In the genomic region with DNA sequence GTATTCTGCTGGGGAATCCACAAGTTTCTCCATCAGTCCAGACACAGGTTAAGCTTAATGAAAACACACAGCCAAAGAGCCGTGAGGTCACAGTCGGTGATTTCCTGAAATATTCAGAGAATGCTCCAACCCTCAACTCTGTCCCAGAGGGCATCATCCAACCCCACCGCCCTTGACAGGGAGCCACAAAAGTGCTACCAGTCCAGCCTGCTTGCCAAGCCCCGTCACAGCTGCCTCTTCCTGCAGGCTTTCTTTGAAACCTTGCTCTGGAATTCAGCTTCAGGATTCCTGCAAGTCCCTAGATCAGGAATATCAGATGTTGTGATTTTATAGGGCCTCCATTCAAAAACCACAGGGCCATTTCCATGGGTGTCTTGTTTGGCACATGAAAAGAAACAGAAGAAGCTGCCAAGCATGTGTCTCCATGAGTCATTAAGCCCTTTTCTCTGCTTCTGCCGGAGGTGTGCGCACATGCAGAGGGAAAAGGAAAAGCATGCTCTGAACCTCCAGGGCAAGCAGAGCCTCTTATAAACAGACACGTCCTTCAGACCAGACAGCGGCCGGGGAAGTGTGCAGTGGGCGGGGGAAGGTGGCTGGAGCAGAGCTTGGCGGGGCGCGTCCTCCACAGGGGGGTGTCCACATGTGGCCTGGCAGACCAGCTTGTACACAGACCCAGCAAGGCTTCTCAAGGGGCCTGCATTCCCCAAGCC, we compare ENCODE assay signal across 8 cellular contexts.
DNase-seq lines count a peak whose midpoint lies in the region; ATAC-seq and TF ChIP-seq lines count a peak whose summit lies in the region.

No MANE protein-coding gene starts in this region.

- no peaks in the 10 kb centered on the region for H3K27me3 ChIP-seq in CD4-positive, CD25-positive, alpha-beta regulatory T cell (ENCODE audit: control insufficient read depth, insufficient read depth, low read length)
- H3K27me3 ChIP-seq in brain microvascular endothelial cell (replicated peaks) = no peaks in the 10 kb centered on the region
- H3K27me3 ChIP-seq in mesendoderm (ENCODE audit: insufficient read depth, low read length, poor library complexity) = no peaks in the 10 kb centered on the region
- no peaks in the 10 kb centered on the region for H3K27me3 ChIP-seq in upper lobe of right lung

- H3K27me3 Mint-ChIP-seq in CD4-positive, CD25-positive, alpha-beta regulatory T cell = no peaks in the 10 kb centered on the region

- H3K9me3 Mint-ChIP-seq in CD4-positive, CD25-positive, alpha-beta regulatory T cell = peaks cover 0 to 14% (median 1%) of the 10 kb centered on the region in 7 donors

- in situ Hi-C loops in brain microvascular endothelial cell (cut with HindIII; ENCODE audit: low pct_ligation_motif_present, low sequenced_read_pairs) = no loop called here

- peaks cover 20 to 66% (median 35%) of the 10 kb centered on the region in 4 donors for H3K4me1 Mint-ChIP-seq in CD4-positive, CD25-positive, alpha-beta regulatory T cell

- no peak overlapping the region for H4K5ac ChIP-seq in mesendoderm (ENCODE audit: low read length)

- H3K4me3 ChIP-seq in CD4-positive, CD25-positive, alpha-beta regulatory T cell (ENCODE audit: low read depth, low read length) = no peak overlapping the region
- H3K4me3 ChIP-seq in brain microvascular endothelial cell (ENCODE audit: low read depth, low read length) (no peak overlapping the region), mesendoderm (ENCODE audit: low read length) (no peak overlapping the region), upper lobe of right lung (no peak overlapping the region)

- no peak overlapping the region for H3K4ac ChIP-seq in mesendoderm (ENCODE audit: low read depth, low read length)

- peak overlapping the region in 2 of 4 donors; percentile 54 to 80 for H3K4me3 Mint-ChIP-seq in CD4-positive, CD25-positive, alpha-beta regulatory T cell

- peaks cover 7% of the 10 kb centered on the region for H3K36me3 Mint-ChIP-seq in CD4-positive, CD25-positive, alpha-beta regulatory T cell

- no peaks in the 10 kb centered on the region for H3K79me2 ChIP-seq in mesendoderm (ENCODE audit: control insufficient read depth, insufficient read depth, low read length)

- no peaks in the 10 kb centered on the region for H3K36me3 ChIP-seq in CD4-positive, CD25-positive, alpha-beta regulatory T cell (ENCODE audit: control insufficient read depth, insufficient read depth, low read length)
- H3K36me3 ChIP-seq in brain microvascular endothelial cell (replicated peaks) = no peaks in the 10 kb centered on the region
- no peaks in the 10 kb centered on the region for H3K36me3 ChIP-seq in mesendoderm (ENCODE audit: control insufficient read depth, insufficient read depth, low read length)
- no peaks in the 10 kb centered on the region for H3K36me3 ChIP-seq in upper lobe of right lung

- no peak overlapping the region for H3K4me2 ChIP-seq in mesendoderm (ENCODE audit: low read length)

- no peak overlapping the region for H3K9ac ChIP-seq in mesendoderm (ENCODE audit: low read length)

- H4K8ac ChIP-seq in mesendoderm (ENCODE audit: low read depth, low read length) = no peak overlapping the region

- WGBS in mesendoderm (ENCODE audit: extremely low coverage, insufficient coverage, low lambda C conversion rate) = no CpG with 5 or more reads among the region's 13 CpGs

- intact Hi-C loops in upper lobe of right lung (cut with DNase I) = no loop called here

- no peak for TF ChIP-seq EP300 in Ishikawa (IDR thresholded peaks at IDR 0.05; ENCODE audit: borderline replicate concordance)

- no peak overlapping the region for H3K27ac ChIP-seq in CD4-positive, CD25-positive, alpha-beta regulatory T cell (ENCODE audit: insufficient read depth, low read length, poor library complexity, severe bottlenecking)
- H3K27ac ChIP-seq in brain microvascular endothelial cell (peak overlapping the region; percentile 81), mesendoderm (ENCODE audit: low read depth, low read length) (peak overlapping the region; percentile 13), upper lobe of right lung (no peak overlapping the region)

- H2BK120ac ChIP-seq in mesendoderm (ENCODE audit: low read depth, low read length) = no peak overlapping the region

- H3K23ac ChIP-seq in mesendoderm (ENCODE audit: low read length) = peak overlapping the region; percentile 37

- H3K79me1 ChIP-seq in mesendoderm (ENCODE audit: low read length) = no peaks in the 10 kb centered on the region

- no peak for DNase-seq in CD4-positive, CD25-positive, alpha-beta regulatory T cell
- peak; percentile 88 for DNase-seq in brain microvascular endothelial cell
- peak; percentile 91 for DNase-seq in mesendoderm
- no peak for DNase-seq in upper lobe of right lung
- no peak for DNase-seq in hippocampal formation (lab: John Stamatoyannopoulos, UW)
- DNase-seq in effector CD8-positive, alpha-beta T cell (lab: John Stamatoyannopoulos, UW) = no peak
- DNase-seq in germinal center (ENCODE audit: low spot score) = no peak

- TF ChIP-seq CTCF in brain microvascular endothelial cell (IDR thresholded peaks at IDR 0.05; ENCODE audit: low read depth, low read length, missing control alignments) = no peak
- TF ChIP-seq CTCF in upper lobe of right lung (IDR thresholded peaks at IDR 0.05) = no peak

- H3K18ac ChIP-seq in mesendoderm (ENCODE audit: low read length) = no peak overlapping the region

- no peak overlapping the region for H2BK15ac ChIP-seq in mesendoderm (replicated peaks; ENCODE audit: low read depth)

- no peaks in the 10 kb centered on the region for H3K9me3 ChIP-seq in CD4-positive, CD25-positive, alpha-beta regulatory T cell (ENCODE audit: control insufficient read depth in 2 of 2, low read length in 2 of 2)
- H3K9me3 ChIP-seq in upper lobe of right lung = no peaks in the 10 kb centered on the region

- peak overlapping the region; percentile 82 to 89 (median 83) for H3K27ac Mint-ChIP-seq in CD4-positive, CD25-positive, alpha-beta regulatory T cell

- no peak overlapping the region for H2BK5ac ChIP-seq in mesendoderm (ENCODE audit: low read length)

- H3K56ac ChIP-seq in mesendoderm (ENCODE audit: low read length) = peak overlapping the region; percentile 22

- peak in 1 of 2 donors; percentile 42 for ATAC-seq in CD4-positive, CD25-positive, alpha-beta regulatory T cell (ENCODE audit: low read depth in 2 of 2)
- ATAC-seq in upper lobe of right lung = peak; percentile 60

- H3K4me1 ChIP-seq in CD4-positive, CD25-positive, alpha-beta regulatory T cell (ENCODE audit: control insufficient read depth, insufficient read depth, low read length, poor library complexity, severe bottlenecking) = peaks cover 38% of the 10 kb centered on the region
- peaks cover 5% of the 10 kb centered on the region for H3K4me1 ChIP-seq in mesendoderm (ENCODE audit: control insufficient read depth, low read depth, low read length)
- H3K4me1 ChIP-seq in upper lobe of right lung = peaks cover 8% of the 10 kb centered on the region

- H2AK5ac ChIP-seq in mesendoderm (ENCODE audit: low read length) = no peak overlapping the region

- no peak for TF ChIP-seq RAD21 in Ishikawa (IDR thresholded peaks at IDR 0.05; ENCODE audit: low read depth)

TF ChIP-seq in Ishikawa, 13 proteins besides CTCF, POLR2A, EP300 and RAD21:
- TF ChIP-seq FOXM1 (IDR thresholded peaks at IDR 0.05; ENCODE audit: borderline replicate concordance, low read depth) (no peak), TEAD4 (IDR thresholded peaks at IDR 0.05) (peak; percentile 59; the same call in 1 of the 2 replicates), MAX (IDR thresholded peaks at IDR 0.05) (0 out of 2 replicates have a peak, but pooled peaks have one; percentile 24)

Comparison
In these comparisons a context has a peak if more than half of its experiments do, and no peak if none do; other contexts are left out.
1. DNase-seq: peak in brain microvascular endothelial cell (single experiment) and mesendoderm (single experiment); none in CD4-positive, CD25-positive, alpha-beta regulatory T cell (0 of 3), upper lobe of right lung (single experiment), hippocampal formation (0 of 2), effector CD8-positive, alpha-beta T cell (single experiment) and germinal center (single experiment).
2. H3K27ac ChIP-seq: peak in brain microvascular endothelial cell (single experiment) and mesendoderm (single experiment); none in CD4-positive, CD25-positive, alpha-beta regulatory T cell (single experiment) and upper lobe of right lung (single experiment).